23 cellular contexts compared by ENCODE assay signal in the genomic region with DNA sequence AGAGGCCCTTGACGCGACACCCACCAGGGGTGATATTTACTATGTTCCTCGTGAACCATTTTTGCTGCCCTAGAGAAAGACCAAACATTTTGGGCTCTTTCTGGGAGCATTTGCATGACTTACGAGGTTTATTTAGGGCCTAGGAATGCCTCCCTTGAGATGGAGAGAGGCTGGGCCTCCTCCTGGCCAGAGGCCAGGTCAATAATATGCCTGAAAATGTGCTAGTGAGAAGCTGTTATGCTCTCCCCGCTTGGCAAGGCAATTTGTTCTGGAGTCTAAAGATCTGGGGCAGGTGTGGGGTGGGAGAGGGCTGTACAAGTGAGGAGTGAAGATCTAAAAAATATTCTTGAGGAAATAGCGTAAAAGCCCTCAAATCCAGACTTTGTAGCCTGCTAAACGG.
DNase-seq lines count a peak whose midpoint lies in the region; ATAC-seq, FAIRE-seq and TF ChIP-seq lines count a peak whose summit lies in the region.
"Had no signal": no experiment of that assay in that cellular context is flagged by ENCODE, and none has a peak within 500 bp of the region (broad histone marks: within the 10 kb centered on the region; RNA-seq: fewer than 3 reads in every experiment).

No MANE protein-coding gene starts in this region.

- TF ChIP-seq CTCF in brain (conservative IDR thresholded peaks at IDR 0.05): no peak
- TF ChIP-seq CTCF in CD8-positive, alpha-beta T cell (IDR thresholded peaks at IDR 0.05): no peak

- H3K9ac ChIP-seq in BLaER1: no peak overlapping the region
- H3K9ac ChIP-seq: BLaER1 treated with 17β-estradiol and CSF1 and Interleukin-3, amounts not matched to agents 10 nM and 100 nM had no signal

- intact Hi-C loops in sciatic nerve (cut with DNase I): no loop called here
- intact Hi-C loops in CD8-positive, alpha-beta T cell (cut with DNase I, micrococcal nuclease): no loop called here

- POLR2A ChIA-PET in CD8-positive, alpha-beta memory T cell (lab: Charles Lee): no interaction called here
- POLR2A ChIA-PET in CD8-positive, alpha-beta T cell (lab: Charles Lee): no interaction called here

- H3K4me1 Mint-ChIP-seq in brain: peaks cover 28% of the 10 kb centered on the region
- H3K4me1 Mint-ChIP-seq in CD8-positive, alpha-beta memory T cell: no peaks in the 10 kb centered on the region
- H3K4me1 Mint-ChIP-seq in CD8-positive, alpha-beta T cell (ENCODE audit: low read depth): no peaks in the 10 kb centered on the region

- H3K27me3 ChIP-seq in BLaER1: no peaks in the 10 kb centered on the region
- H3K27me3 ChIP-seq in CD8-positive, alpha-beta memory T cell (ENCODE audit: insufficient read depth, low read length, poor library complexity, severe bottlenecking): no peaks in the 10 kb centered on the region
- H3K27me3 ChIP-seq in CD8-positive, alpha-beta T cell (ENCODE audit: insufficient read depth, low read length): no peaks in the 10 kb centered on the region
- H3K27me3 ChIP-seq: BLaER1 treated with 17β-estradiol and CSF1 and Interleukin-3, amounts not matched to agents 10 nM and 100 nM had no signal

- peaks cover 8 to 20% (median 9%) of the 10 kb centered on the region in 5 experiments for H3K9me3 Mint-ChIP-seq in brain
- peaks cover 1 to 6% (median 5%) of the 10 kb centered on the region in 5 donors for H3K9me3 Mint-ChIP-seq in CD8-positive, alpha-beta memory T cell
- H3K9me3 Mint-ChIP-seq in CD8-positive, alpha-beta T cell: peaks cover 6% of the 10 kb centered on the region

- 0 out of 2 replicates have a peak overlapping the region, but pooled peaks have one; percentile 13 for H3K27ac ChIP-seq in BLaER1
- H3K27ac ChIP-seq in CD8-positive, alpha-beta memory T cell (ENCODE audit: low read depth, low read length): no peak overlapping the region
- no peak overlapping the region for H3K27ac ChIP-seq in CD8-positive, alpha-beta T cell (ENCODE audit: low read depth, low read length)
- H3K27ac ChIP-seq: 22Rv1, A549 had no signal

- CTCF ChIA-PET in CD8-positive, alpha-beta memory T cell (lab: Charles Lee): no interaction called here
- CTCF ChIA-PET in CD8-positive, alpha-beta T cell (lab: Charles Lee): no interaction called here

- peaks cover 11% of the 10 kb centered on the region for H3K27me3 Mint-ChIP-seq in brain
- H3K27me3 Mint-ChIP-seq in CD8-positive, alpha-beta memory T cell: no peaks in the 10 kb centered on the region
- no peaks in the 10 kb centered on the region for H3K27me3 Mint-ChIP-seq in CD8-positive, alpha-beta T cell (ENCODE audit: low read depth)

- no peak overlapping the region for H3K4me3 ChIP-seq in BLaER1
- no peak overlapping the region for H3K4me3 ChIP-seq in CD8-positive, alpha-beta memory T cell (ENCODE audit: low read length)
- H3K4me3 ChIP-seq in CD8-positive, alpha-beta T cell (ENCODE audit: low read depth, low read length): no peak overlapping the region
- H3K4me3 ChIP-seq: A549; BLaER1 treated with 17β-estradiol and CSF1 and Interleukin-3, amounts not matched to agents 10 nM and 100 nM; GM23338 had no signal

- no peaks in the 10 kb centered on the region for H3K36me3 Mint-ChIP-seq in brain
- no peaks in the 10 kb centered on the region for H3K36me3 Mint-ChIP-seq in CD8-positive, alpha-beta memory T cell
- H3K36me3 Mint-ChIP-seq in CD8-positive, alpha-beta T cell: no peaks in the 10 kb centered on the region

- no peak overlapping the region for H3K4me2 ChIP-seq in BLaER1
- H3K4me2 ChIP-seq: A549, GM23338 had no signal

- H3K27ac Mint-ChIP-seq in brain: peak overlapping the region in 3 of 5 experiments; percentile 2 to 54 (median 32)
- no peak overlapping the region for H3K27ac Mint-ChIP-seq in CD8-positive, alpha-beta memory T cell
- H3K27ac Mint-ChIP-seq in CD8-positive, alpha-beta T cell: no peak overlapping the region
- H3K27ac Mint-ChIP-seq: GM23338, HFFc6 had no signal

- H3K36me3 ChIP-seq in BLaER1: no peaks in the 10 kb centered on the region
- no peaks in the 10 kb centered on the region for H3K36me3 ChIP-seq in CD8-positive, alpha-beta memory T cell (ENCODE audit: insufficient read depth, low read length)
- H3K36me3 ChIP-seq in CD8-positive, alpha-beta T cell (ENCODE audit: insufficient read depth, low read length): no peaks in the 10 kb centered on the region
- H3K36me3 ChIP-seq: BLaER1 treated with 17β-estradiol and CSF1 and Interleukin-3, amounts not matched to agents 10 nM and 100 nM had no signal

- no peaks in the 10 kb centered on the region for H4K20me1 ChIP-seq in BLaER1
- H4K20me1 ChIP-seq: BLaER1 treated with 17β-estradiol and CSF1 and Interleukin-3, amounts not matched to agents 10 nM and 100 nM had no signal

- H3K4me1 ChIP-seq in BLaER1: no peaks in the 10 kb centered on the region
- H3K4me1 ChIP-seq in CD8-positive, alpha-beta memory T cell (ENCODE audit: insufficient read depth, low read length): no peaks in the 10 kb centered on the region
- no peaks in the 10 kb centered on the region for H3K4me1 ChIP-seq in CD8-positive, alpha-beta T cell (ENCODE audit: insufficient read depth, low read length)
- H3K4me1 ChIP-seq: A549 had no signal

- DNase-seq in left kidney (ENCODE audit: low read depth, low spot score): peak; percentile 57
- no peak for DNase-seq in sciatic nerve (ENCODE audit: low spot score)
- no peak for DNase-seq in CD8-positive, alpha-beta memory T cell
- DNase-seq in CD8-positive, alpha-beta T cell: no peak
- DNase-seq in NCI-H187 treated with DMSO at 0.1 percent for 48 hours (lab: John Stamatoyannopoulos, UW): no peak
- DNase-seq in RCC 7860 (ENCODE audit: low spot score): no peak
- DNase-seq: AML-193, DMS153, DMS79, GDM1, HCEC 1CT, HFFc6, IMR-90 had no signal

- H3K9me3 ChIP-seq in BLaER1: peaks cover 14% of the 10 kb centered on the region
- H3K9me3 ChIP-seq in CD8-positive, alpha-beta memory T cell (ENCODE audit: low read length): no peaks in the 10 kb centered on the region
- H3K9me3 ChIP-seq in CD8-positive, alpha-beta T cell (ENCODE audit: low read length): no peaks in the 10 kb centered on the region
- H3K9me3 ChIP-seq: A549 had no signal

- FAIRE-seq in RCC 7860 (lab: Jason Lieb, UNC): no peak
- FAIRE-seq: A549, GM12892, GM18507, H54, HTR-8/SVneo had no signal

- H3K4me3 Mint-ChIP-seq in brain: no peak overlapping the region
- H3K4me3 Mint-ChIP-seq in CD8-positive, alpha-beta memory T cell: no peak overlapping the region
- no peak overlapping the region for H3K4me3 Mint-ChIP-seq in CD8-positive, alpha-beta T cell
- H3K4me3 Mint-ChIP-seq: GM23338, HFFc6 had no signal

- peak; percentile 40 for ATAC-seq in sciatic nerve
- ATAC-seq in CD8-positive, alpha-beta T cell: no peak
- ATAC-seq: A549, GM23338 had no signal

Comparison
In these comparisons a context has a peak if more than half of its experiments do, and no peak if none do; other contexts are left out.
1. H3K27ac Mint-ChIP-seq: peak in brain (3 of 5); none in CD8-positive, alpha-beta memory T cell (0 of 8) and CD8-positive, alpha-beta T cell (single experiment).